ENCODE assay signal across 16 cellular contexts in genomic region chr12:57848208-57848607, GRCh38. TPM values are rescaled to one million over a fixed set of nuclear protein-coding genes. Genes with fewer than 3 reads are reported as not detected.
DNase-seq lines count a peak whose midpoint lies in the region; ATAC-seq and TF ChIP-seq lines count a peak whose summit lies in the region.
"Had no signal": no experiment of that assay in that cellular context is flagged by ENCODE, and none has a peak within 500 bp of the region (broad histone marks: within the 10 kb centered on the region; RNA-seq: fewer than 3 reads in every experiment).

No MANE protein-coding gene starts in this region.

- POLR2A ChIA-PET in CD8-positive, alpha-beta T cell (lab: Charles Lee): interaction anchor here (0.6 to 1.2 kb wide), 2 partner anchors 50 to 831 kb away, joined by 3 to 5 read pairs; no protein-coding TSS in a partner anchor

- no peak overlapping the region for H3K9ac ChIP-seq in BLaER1 treated with 17β-estradiol and CSF1 and Interleukin-3, amounts not matched to agents 10 nM and 100 nM
- H3K9ac ChIP-seq: GM23248 had no signal

- no peak overlapping the region for H3K27ac ChIP-seq in BLaER1 treated with 17β-estradiol and CSF1 and Interleukin-3, amounts not matched to agents 10 nM and 100 nM
- no peak overlapping the region for H3K27ac ChIP-seq in CD8-positive, alpha-beta T cell (ENCODE audit: low read depth, low read length)
- H3K27ac ChIP-seq: GM23248 had no signal

- peaks cover 40% of the 10 kb centered on the region for H3K4me1 Mint-ChIP-seq in CD8-positive, alpha-beta T cell (ENCODE audit: low read depth)
- peaks cover 65% of the 10 kb centered on the region for H3K4me1 Mint-ChIP-seq in brain
- peaks cover 45% of the 10 kb centered on the region for H3K4me1 Mint-ChIP-seq in neural crest cell

- peaks cover 0 to 5% (median 0%) of the 10 kb centered on the region in 11 experiments; a peak in 1 of 22 replicates for H3K36me3 ChIP-seq in BLaER1 treated with 17β-estradiol and CSF1 and Interleukin-3, amounts not matched to agents 10 nM and 100 nM
- no peaks in the 10 kb centered on the region for H3K36me3 ChIP-seq in CD8-positive, alpha-beta T cell (ENCODE audit: insufficient read depth, low read length)
- H3K36me3 ChIP-seq: BE2C had no signal

- intact Hi-C loops in CD8-positive, alpha-beta T cell (cut with DNase I, micrococcal nuclease): loop anchor here (5.0 to 10.0 kb wide), 5 partner anchors 49 to 383 kb away; partner anchors contain the start of genes TSFM (in 2 of the 2) and CDK4 (in 1 of the 2)

- no peaks in the 10 kb centered on the region for H3K9me3 Mint-ChIP-seq in CD8-positive, alpha-beta T cell
- H3K9me3 Mint-ChIP-seq in brain (peaks cover 0 to 2% (median 0%) of the 10 kb centered on the region in 5 experiments), neural crest cell (no peaks in the 10 kb centered on the region)

- H3K4me3 Mint-ChIP-seq in CD8-positive, alpha-beta T cell: peak overlapping the region; percentile 87
- peak overlapping the region in 4 of 5 experiments; percentile 57 to 91 (median 74) for H3K4me3 Mint-ChIP-seq in brain
- peak overlapping the region; percentile 79 for H3K4me3 Mint-ChIP-seq in neural crest cell

- no peak for TF ChIP-seq CTCF in CD8-positive, alpha-beta T cell (IDR thresholded peaks at IDR 0.05)
- TF ChIP-seq CTCF in brain (conservative IDR thresholded peaks at IDR 0.05) (no peak), neural crest cell (conservative IDR thresholded peaks at IDR 0.05) (no peak)

- CTCF ChIA-PET in CD8-positive, alpha-beta T cell (lab: Charles Lee): interaction anchor here (0.6 to 3.1 kb wide), 5 partner anchors 11 to 76 kb away, joined by 3 to 13 read pairs (median 3); partner anchors contain the start of genes EEF1AKMT3 and METTL1

- no peak for DNase-seq in CD8-positive, alpha-beta T cell
- DNase-seq in neural crest cell (ENCODE audit: low read depth, low spot score) (no peak), GM03348 (ENCODE audit: low spot score) (no peak), NCI-H2227 treated with DMSO at 0.1 percent for 48 hours (lab: John Stamatoyannopoulos, UW) (no peak), anterior cingulate cortex (lab: John Stamatoyannopoulos, UW) (no peak)
- DNase-seq: activated CD4-positive, alpha-beta T cell treated with anti-CD3 and anti-CD28 coated beads for 48 hours; activated effector memory CD4-positive, alpha-beta T cell treated with Interleukin-2 at 50 U/mL for 16 hours; BE2C; DND-41; effector memory CD4-positive, alpha-beta T cell; GM23248; NCI-H1105 treated with DMSO at 0.1 percent for 48 hours; NCI-H2171 treated with DMSO at 0.1 percent for 48 hours had no signal

- peak overlapping the region; percentile 38 for H3K27ac Mint-ChIP-seq in CD8-positive, alpha-beta T cell
- H3K27ac Mint-ChIP-seq in brain (peak overlapping the region; percentile 38 to 85 (median 62)), neural crest cell (ENCODE audit: unreplicated experiment) (no peak overlapping the region)

- peaks cover 9% of the 10 kb centered on the region for H3K27me3 Mint-ChIP-seq in CD8-positive, alpha-beta T cell (ENCODE audit: low read depth)
- peaks cover 9% of the 10 kb centered on the region for H3K27me3 Mint-ChIP-seq in brain
- peaks cover 19% of the 10 kb centered on the region for H3K27me3 Mint-ChIP-seq in neural crest cell (ENCODE audit: low read depth)

- H3K9me3 ChIP-seq in BLaER1 treated with 17β-estradiol and CSF1 and Interleukin-3, amounts not matched to agents 10 nM and 100 nM (replicated peaks in 1 of 11): no peaks in the 10 kb centered on the region
- no peaks in the 10 kb centered on the region for H3K9me3 ChIP-seq in CD8-positive, alpha-beta T cell (ENCODE audit: low read length)
- H3K9me3 ChIP-seq: BE2C had no signal

- peaks cover 35 to 65% (median 47%) of the 10 kb centered on the region in 10 experiments for H3K4me1 ChIP-seq in BLaER1 treated with 17β-estradiol and CSF1 and Interleukin-3, amounts not matched to agents 10 nM and 100 nM
- H3K4me1 ChIP-seq in CD8-positive, alpha-beta T cell (ENCODE audit: insufficient read depth, low read length): peaks cover 30% of the 10 kb centered on the region

- no peak for ATAC-seq in CD8-positive, alpha-beta T cell
- ATAC-seq: left lobe of liver had no signal

- H3K27me3 ChIP-seq in BLaER1 treated with 17β-estradiol and CSF1 and Interleukin-3, amounts not matched to agents 10 nM and 100 nM: peaks cover 30 to 42% (median 36%) of the 10 kb centered on the region in 11 experiments
- H3K27me3 ChIP-seq in CD8-positive, alpha-beta T cell (ENCODE audit: insufficient read depth, low read length): no peaks in the 10 kb centered on the region
- H3K27me3 ChIP-seq: BE2C had no signal

- H3K4me3 ChIP-seq in BLaER1 treated with 17β-estradiol and CSF1 and Interleukin-3, amounts not matched to agents 10 nM and 100 nM: no peak overlapping the region
- no peak overlapping the region for H3K4me3 ChIP-seq in CD8-positive, alpha-beta T cell (ENCODE audit: low read depth, low read length)
- H3K4me3 ChIP-seq: GM23248 had no signal

- H3K36me3 Mint-ChIP-seq in CD8-positive, alpha-beta T cell: peaks cover 5% of the 10 kb centered on the region
- H3K36me3 Mint-ChIP-seq in brain: peaks cover 5% of the 10 kb centered on the region
- no peaks in the 10 kb centered on the region for H3K36me3 Mint-ChIP-seq in neural crest cell (ENCODE audit: low read depth)

- H3K4me2 ChIP-seq in BLaER1 treated with 17β-estradiol and CSF1 and Interleukin-3, amounts not matched to agents 10 nM and 100 nM: peak overlapping the region; percentile 49 to 96 (median 76)

- H4K20me1 ChIP-seq in BLaER1 treated with 17β-estradiol and CSF1 and Interleukin-3, amounts not matched to agents 10 nM and 100 nM: peaks cover 24 to 51% (median 29%) of the 10 kb centered on the region in 11 experiments

RNA-seq across cellular contexts. Expression of gene CTDSP2, which starts 1.7 kb away (rescaled TPM):
- total RNA-seq in CD8-positive, alpha-beta T cell: 10 to 100 TPM; 68.1 to 70.5 TPM
- polyA plus RNA-seq in brain (ENCODE audit: insufficient read depth, low read depth, low replicate concordance): 67.6 TPM
- total RNA-seq in neural crest cell: 83.2 and 83.4 TPM in 2 replicates

RNA-seq across cellular contexts. Expression of gene AVIL, which starts 29.7 kb away (rescaled TPM):
- 1 to 10 TPM in 1 of 2 experiments, under 1 TPM in 1; 0.65 to 1.1 TPM for total RNA-seq in CD8-positive, alpha-beta T cell
- 1.0 TPM for polyA plus RNA-seq in brain (ENCODE audit: insufficient read depth, low read depth, low replicate concordance)
- total RNA-seq in neural crest cell: 1.6 and 1.7 TPM in 2 replicates
